23 cellular contexts compared by ENCODE assay signal in the genomic region with DNA sequence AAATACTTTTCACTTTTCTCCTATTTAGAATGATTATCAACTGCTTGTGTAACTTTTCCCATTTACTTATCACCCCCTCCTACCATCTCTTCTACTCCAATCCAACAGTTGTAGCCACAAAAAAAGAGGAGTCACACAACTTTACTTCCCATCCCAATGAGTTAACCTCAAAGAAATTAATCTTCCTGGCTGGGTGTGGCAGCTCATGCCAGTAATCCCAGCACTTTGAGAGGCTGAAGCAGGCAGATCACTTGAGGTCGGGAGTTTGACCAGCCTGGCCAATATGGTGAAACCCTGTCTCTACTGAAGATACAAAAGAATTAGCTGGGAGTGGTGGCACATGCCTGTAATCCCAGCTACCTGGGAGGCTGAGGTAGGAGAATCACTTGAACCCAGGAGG. TPM values are rescaled to one million over a fixed set of nuclear protein-coding genes. Genes with fewer than 3 reads are reported as not detected.
DNase-seq lines count a peak whose midpoint lies in the region; ATAC-seq, FAIRE-seq and TF ChIP-seq lines count a peak whose summit lies in the region.
"Had no signal": no experiment of that assay in that cellular context is flagged by ENCODE, and none has a peak within 500 bp of the region (broad histone marks: within the 10 kb centered on the region; RNA-seq: fewer than 3 reads in every experiment).

No MANE protein-coding gene starts in this region.

- H3K9me2 ChIP-seq in Karpas-422 (replicated peaks; ENCODE audit: insufficient read depth, low read length), result no peaks in the 10 kb centered on the region

- peaks cover 74% of the 10 kb centered on the region for H3K79me2 ChIP-seq in Karpas-422 (ENCODE audit: low read length)

- peak overlapping the region; percentile 3 for H3K4me2 ChIP-seq in Karpas-422 (ENCODE audit: low read depth, low read length, poor library complexity, severe bottlenecking)
- H3K4me2 ChIP-seq: A549 had no signal

- no peak for FAIRE-seq in frontal cortex (lab: Jason Lieb, UNC)
- FAIRE-seq: A549, GM19239, K562, RCC 7860 had no signal

- peaks cover 93% of the 10 kb centered on the region for H3K4me1 ChIP-seq in Karpas-422 (ENCODE audit: low read length)
- H3K4me1 ChIP-seq: A549, SJSA1 had no signal

- CTCF ChIA-PET in activated naive CD4-positive, alpha-beta T cell treated with anti-CD3 and anti-CD28 coated beads for 36 hours (lab: Charles Lee), result interaction anchor here (0.6 kb wide), 1 partner anchor 74 kb away, joined by 3 read pairs; no protein-coding TSS in a partner anchor

- no peak overlapping the region for H3K4me3 Mint-ChIP-seq in activated naive CD4-positive, alpha-beta T cell treated with anti-CD3 and anti-CD28 coated beads, Interleukin-2, amount 50 U/mL, for 24 hours
- H3K4me3 Mint-ChIP-seq in activated naive CD4-positive, alpha-beta T cell treated with anti-CD3 and anti-CD28 coated beads for 36 hours, result no peak overlapping the region
- no peak overlapping the region for H3K4me3 Mint-ChIP-seq in stimulated activated memory B cell treated with anti-CD40 and anti-IgM and Interleukin-4, amounts not matched to agents 10 μg/mL and 1 μg/mL and 100 μg/mL, for 72 hours
- H3K4me3 Mint-ChIP-seq: CD4-positive, CD25-positive, alpha-beta regulatory T cell; HFFc6 had no signal

- no peak overlapping the region for H3K4me3 ChIP-seq in Karpas-422 (ENCODE audit: low read length)
- H3K4me3 ChIP-seq in foreskin fibroblast (ENCODE audit: low read depth in 1 of 2, low read length in 2 of 2), result no peak overlapping the region
- H3K4me3 ChIP-seq: A549, K562, SJSA1 had no signal

- peak overlapping the region; percentile 43 for H3K27ac Mint-ChIP-seq in activated naive CD4-positive, alpha-beta T cell treated with anti-CD3 and anti-CD28 coated beads, Interleukin-2, amount 50 U/mL, for 24 hours
- H3K27ac Mint-ChIP-seq in activated naive CD4-positive, alpha-beta T cell treated with anti-CD3 and anti-CD28 coated beads for 36 hours, result no peak overlapping the region
- H3K27ac Mint-ChIP-seq in stimulated activated memory B cell treated with anti-CD40 and anti-IgM and Interleukin-4, amounts not matched to agents 10 μg/mL and 1 μg/mL and 100 μg/mL, for 72 hours, result peak overlapping the region; percentile 66
- H3K27ac Mint-ChIP-seq: HFFc6 had no signal

- peaks cover 30% of the 10 kb centered on the region for H3K4me1 Mint-ChIP-seq in activated naive CD4-positive, alpha-beta T cell treated with anti-CD3 and anti-CD28 coated beads, Interleukin-2, amount 50 U/mL, for 24 hours
- no peaks in the 10 kb centered on the region for H3K4me1 Mint-ChIP-seq in activated naive CD4-positive, alpha-beta T cell treated with anti-CD3 and anti-CD28 coated beads for 36 hours (ENCODE audit: low read depth)
- H3K4me1 Mint-ChIP-seq in stimulated activated memory B cell treated with anti-CD40 and anti-IgM and Interleukin-4, amounts not matched to agents 10 μg/mL and 1 μg/mL and 100 μg/mL, for 72 hours, result peaks cover 60% of the 10 kb centered on the region

- H3K27me3 ChIP-seq in Karpas-422 (ENCODE audit: low read length), result no peaks in the 10 kb centered on the region
- H3K27me3 ChIP-seq: SJSA1 had no signal

- peaks cover 82% of the 10 kb centered on the region for H3K36me3 ChIP-seq in Karpas-422 (ENCODE audit: insufficient read depth, low read length)

- H4K20me1 ChIP-seq in Karpas-422 (ENCODE audit: insufficient read depth, low read depth, low read length), result peaks cover 11% of the 10 kb centered on the region; the same call in 1 of the 2 replicates

- intact Hi-C loops in activated naive CD4-positive, alpha-beta T cell treated with anti-CD3 and anti-CD28 coated beads for 36 hours (cut with micrococcal nuclease), result no loop called here

- H2AFZ ChIP-seq in Karpas-422 (ENCODE audit: low read length), result no peak overlapping the region

- H3K27me3 Mint-ChIP-seq in activated naive CD4-positive, alpha-beta T cell treated with anti-CD3 and anti-CD28 coated beads, Interleukin-2, amount 50 U/mL, for 24 hours, result no peaks in the 10 kb centered on the region
- no peaks in the 10 kb centered on the region for H3K27me3 Mint-ChIP-seq in activated naive CD4-positive, alpha-beta T cell treated with anti-CD3 and anti-CD28 coated beads for 36 hours (ENCODE audit: low read depth)
- no peaks in the 10 kb centered on the region for H3K27me3 Mint-ChIP-seq in stimulated activated memory B cell treated with anti-CD40 and anti-IgM and Interleukin-4, amounts not matched to agents 10 μg/mL and 1 μg/mL and 100 μg/mL, for 72 hours
- H3K27me3 Mint-ChIP-seq: CD4-positive, CD25-positive, alpha-beta regulatory T cell had no signal

- H3K9me3 Mint-ChIP-seq in activated naive CD4-positive, alpha-beta T cell treated with anti-CD3 and anti-CD28 coated beads, Interleukin-2, amount 50 U/mL, for 24 hours, result no peaks in the 10 kb centered on the region
- no peaks in the 10 kb centered on the region for H3K9me3 Mint-ChIP-seq in activated naive CD4-positive, alpha-beta T cell treated with anti-CD3 and anti-CD28 coated beads for 36 hours
- no peaks in the 10 kb centered on the region for H3K9me3 Mint-ChIP-seq in stimulated activated memory B cell treated with anti-CD40 and anti-IgM and Interleukin-4, amounts not matched to agents 10 μg/mL and 1 μg/mL and 100 μg/mL, for 72 hours
- H3K9me3 Mint-ChIP-seq: CD4-positive, CD25-positive, alpha-beta regulatory T cell; HFFc6 had no signal

- H3K36me3 Mint-ChIP-seq in activated naive CD4-positive, alpha-beta T cell treated with anti-CD3 and anti-CD28 coated beads, Interleukin-2, amount 50 U/mL, for 24 hours, result peaks cover 26% of the 10 kb centered on the region
- peaks cover 26% of the 10 kb centered on the region for H3K36me3 Mint-ChIP-seq in activated naive CD4-positive, alpha-beta T cell treated with anti-CD3 and anti-CD28 coated beads for 36 hours (ENCODE audit: low read depth)
- H3K36me3 Mint-ChIP-seq in stimulated activated memory B cell treated with anti-CD40 and anti-IgM and Interleukin-4, amounts not matched to agents 10 μg/mL and 1 μg/mL and 100 μg/mL, for 72 hours, result peaks cover 60% of the 10 kb centered on the region

- peak overlapping the region; percentile 89 for H3K27ac ChIP-seq in Karpas-422 (ENCODE audit: low read length)
- H3K27ac ChIP-seq: A549, SJSA1 had no signal

- DNase-seq in activated naive CD4-positive, alpha-beta T cell treated with anti-CD3 and anti-CD28 coated beads for 36 hours, result no peak
- DNase-seq in Karpas-422 (no peak), amniotic epithelial cell (ENCODE audit: low read depth) (peak; percentile 20), H4 (ENCODE audit: low spot score) (no peak), foreskin fibroblast (no peak), frontal cortex (ENCODE audit: low spot score in 2 of 2) (no peak)
- DNase-seq: CD4-positive, CD25-positive, alpha-beta regulatory T cell; H7; HFFc6; NCI-H1092 treated with DMSO at 0.1 percent for 48 hours; NCI-H1436 treated with DMSO at 0.1 percent for 48 hours; NCI-H1930; NCI-H2227 treated with DMSO at 0.1 percent for 48 hours; NCI-H510A treated with DMSO at 0.1 percent for 48 hours; NCI-H774; OCI-M1 had no signal

- H3K9me3 ChIP-seq in Karpas-422 (ENCODE audit: low read length), result no peaks in the 10 kb centered on the region
- H3K9me3 ChIP-seq: A549, SJSA1 had no signal

- no peak for ATAC-seq in stimulated activated memory B cell treated with anti-CD40 and anti-IgM and Interleukin-4, amounts not matched to agents 10 μg/mL and 1 μg/mL and 100 μg/mL, for 72 hours
- ATAC-seq: A549, K562 had no signal

- no peak overlapping the region for H3K9ac ChIP-seq in Karpas-422 (ENCODE audit: low read length)

- TF ChIP-seq CTCF in foreskin fibroblast (IDR thresholded peaks at IDR 0.05; ENCODE audit: low read depth, low read length), result no peak

RNA-seq across cellular contexts. Expression of a gene that starts 19.9 kb away (rescaled TPM):
- total RNA-seq in activated naive CD4-positive, alpha-beta T cell treated with anti-CD3 and anti-CD28 coated beads for 36 hours, result 10 to 100 TPM; 24.7 to 26.6 TPM
- 88.9 and 251 TPM in 2 replicates for total RNA-seq in Karpas-422 (2014; rRNA removed; shearing (Covaris generic); ENCODE audit: low replicate concordance)
- total RNA-seq in H4 (2014; rRNA removed; shearing (Covaris generic)), result 57.8 and 65.2 TPM in 2 replicates
- total RNA-seq in frontal cortex, result 37.5 TPM
